In genomic region chr12:8240340-8241114, GRCh38 we compare ENCODE assay signal across 6 cellular contexts. TPM values are rescaled to one million over a fixed set of nuclear protein-coding genes. Genes with fewer than 3 reads are reported as not detected.
"Had no signal": no experiment of that assay in that cellular context is flagged by ENCODE, and none has a peak within 500 bp of the region (broad histone marks: within the 10 kb centered on the region; RNA-seq: fewer than 3 reads in every experiment).

No MANE protein-coding gene starts in this region.

RNA-seq across cellular contexts. Expression of gene FAM90A1, which starts 13.1 kb away (rescaled TPM):
- total RNA-seq: liver, osteocyte, pulmonary artery endothelial cell, sciatic nerve, suprapubic skin had no signal
- polyA plus RNA-seq: liver, neural cell had no signal
